Comparison of ENCODE assay signal across 13 cellular contexts in the genomic region with DNA sequence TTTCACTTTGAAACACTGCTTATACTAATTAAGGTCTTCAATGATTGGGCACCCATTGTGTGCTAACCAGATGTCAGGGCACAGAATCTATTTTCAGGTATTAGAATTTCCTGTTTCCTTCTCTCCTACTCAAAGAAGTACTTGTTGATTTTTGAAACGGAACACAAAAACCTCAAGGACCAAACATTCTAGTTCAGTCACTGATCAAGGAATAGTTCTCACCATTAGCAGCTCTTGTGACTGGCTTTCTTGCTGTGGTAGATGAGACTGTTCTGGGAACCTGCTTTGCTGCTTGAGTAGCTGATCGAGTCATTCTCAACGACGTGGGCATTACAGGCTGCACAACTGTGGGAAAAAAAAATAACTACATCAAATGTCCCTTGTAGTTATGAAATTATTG. TPM values are rescaled to one million over a fixed set of nuclear protein-coding genes. Genes with fewer than 3 reads are reported as not detected.
DNase-seq lines count a peak whose midpoint lies in the region; ATAC-seq and TF ChIP-seq lines count a peak whose summit lies in the region.
"Had no signal": no experiment of that assay in that cellular context is flagged by ENCODE, and none has a peak within 500 bp of the region (broad histone marks: within the 10 kb centered on the region; RNA-seq: fewer than 3 reads in every experiment).

No MANE protein-coding gene starts in this region.

- 68 to 86% (median 78%) methylated on average over 4 of the region's 4 CpGs for WGBS in adrenal gland, 4 donors

- ATAC-seq in GM19324 (IDR thresholded peaks at IDR 0.05; ENCODE audit: low FRiP score, unreplicated experiment) (peak; percentile 62), HG03025 (IDR thresholded peaks at IDR 0.05; ENCODE audit: low FRiP score, unreplicated experiment) (peak; percentile 59)
- ATAC-seq: activated CD8-positive, alpha-beta T cell treated with anti-CD3 and anti-CD28 coated beads, Interleukin-2, amount 10 ng/mL, durations not matched to agents 7 days and 5 days; pancreas had no signal

- H3K27me3 Mint-ChIP-seq in activated T-cell treated with anti-CD3 and anti-CD28 coated beads, Interleukin-2, amount 50 U/mL, for 24 hours: no peaks in the 10 kb centered on the region
- H3K27me3 Mint-ChIP-seq in activated CD4-positive, alpha-beta T cell treated with anti-CD3 and anti-CD28 coated beads, Interleukin-2, amount 10 ng/mL, durations not matched to agents 24 days and 14 days: no peaks in the 10 kb centered on the region
- H3K27me3 Mint-ChIP-seq: central memory CD8-positive, alpha-beta T cell had no signal

- H3K36me3 Mint-ChIP-seq in activated T-cell treated with anti-CD3 and anti-CD28 coated beads, Interleukin-2, amount 50 U/mL, for 24 hours (ENCODE audit: low read depth): peaks cover 51% of the 10 kb centered on the region
- peaks cover 49% of the 10 kb centered on the region for H3K36me3 Mint-ChIP-seq in activated CD4-positive, alpha-beta T cell treated with anti-CD3 and anti-CD28 coated beads, Interleukin-2, amount 10 ng/mL, durations not matched to agents 24 days and 14 days (ENCODE audit: low read depth)

- TF ChIP-seq CTCF in adrenal gland (IDR thresholded peaks at IDR 0.05): no peak

- no peaks in the 10 kb centered on the region for H3K27me3 ChIP-seq in adrenal gland
- H3K27me3 ChIP-seq: pancreas had no signal

- intact Hi-C loops in activated CD4-positive, alpha-beta T cell treated with anti-CD3 and anti-CD28 coated beads, Interleukin-2, amount 10 ng/mL, durations not matched to agents 24 days and 14 days (cut with micrococcal nuclease): no loop called here
- intact Hi-C loops in adrenal gland (cut with DNase I): no loop called here

- no peaks in the 10 kb centered on the region for H3K9me3 ChIP-seq in adrenal gland (replicated peaks in 1 of 3)
- H3K9me3 ChIP-seq: pancreas had no signal

- TF ChIP-seq POLR2A in adrenal gland (IDR thresholded peaks at IDR 0.05): no peak

- no peaks in the 10 kb centered on the region for H3K4me1 ChIP-seq in adrenal gland (replicated peaks in 1 of 2)
- H3K4me1 ChIP-seq: pancreas had no signal

- DNase-seq in DMS79 (lab: John Stamatoyannopoulos, UW) (peak; percentile 87), dermis blood vessel endothelial cell (peak; percentile 49), adrenal gland (no peak)
- no peak for DNase-seq in activated T-cell treated with anti-CD3 and anti-CD28 coated beads, Interleukin-2, amount 50 U/mL, for 24 hours
- DNase-seq in activated CD4-positive, alpha-beta T cell treated with anti-CD3 and anti-CD28 coated beads, Interleukin-2, amount 10 ng/mL, durations not matched to agents 24 days and 14 days: no peak
- no peak for DNase-seq in activated CD4-positive, alpha-beta T cell treated with anti-CD3 and anti-CD28 coated beads for 4 hours
- DNase-seq: activated CD8-positive, alpha-beta T cell treated with anti-CD3 and anti-CD28 coated beads, Interleukin-2, amount 10 ng/mL, durations not matched to agents 7 days and 5 days; NCI-H1048; pancreas; RPMI8226 had no signal

- H3K27ac ChIP-seq in adrenal gland: no peak overlapping the region
- H3K27ac ChIP-seq: pancreas had no signal

- no peaks in the 10 kb centered on the region for H3K36me3 ChIP-seq in adrenal gland (replicated peaks in 1 of 2)
- H3K36me3 ChIP-seq: pancreas had no signal

- no peak overlapping the region for H3K27ac Mint-ChIP-seq in activated T-cell treated with anti-CD3 and anti-CD28 coated beads, Interleukin-2, amount 50 U/mL, for 24 hours
- no peak overlapping the region for H3K27ac Mint-ChIP-seq in activated CD4-positive, alpha-beta T cell treated with anti-CD3 and anti-CD28 coated beads, Interleukin-2, amount 10 ng/mL, durations not matched to agents 24 days and 14 days
- H3K27ac Mint-ChIP-seq: activated CD8-positive, alpha-beta T cell treated with anti-CD3 and anti-CD28 coated beads, Interleukin-2, amount 10 ng/mL, durations not matched to agents 7 days and 5 days had no signal

- H3K4me3 Mint-ChIP-seq in activated T-cell treated with anti-CD3 and anti-CD28 coated beads, Interleukin-2, amount 50 U/mL, for 24 hours: no peak overlapping the region
- no peak overlapping the region for H3K4me3 Mint-ChIP-seq in activated CD4-positive, alpha-beta T cell treated with anti-CD3 and anti-CD28 coated beads, Interleukin-2, amount 10 ng/mL, durations not matched to agents 24 days and 14 days
- H3K4me3 Mint-ChIP-seq: activated CD8-positive, alpha-beta T cell treated with anti-CD3 and anti-CD28 coated beads, Interleukin-2, amount 10 ng/mL, durations not matched to agents 7 days and 5 days; central memory CD8-positive, alpha-beta T cell had no signal

- H3K4me3 ChIP-seq in adrenal gland: no peak overlapping the region
- H3K4me3 ChIP-seq: pancreas had no signal

- no peaks in the 10 kb centered on the region for H3K9me3 Mint-ChIP-seq in activated T-cell treated with anti-CD3 and anti-CD28 coated beads, Interleukin-2, amount 50 U/mL, for 24 hours
- H3K9me3 Mint-ChIP-seq in activated CD4-positive, alpha-beta T cell treated with anti-CD3 and anti-CD28 coated beads, Interleukin-2, amount 10 ng/mL, durations not matched to agents 24 days and 14 days: no peaks in the 10 kb centered on the region
- H3K9me3 Mint-ChIP-seq: central memory CD8-positive, alpha-beta T cell had no signal

- H3K4me1 Mint-ChIP-seq in activated T-cell treated with anti-CD3 and anti-CD28 coated beads, Interleukin-2, amount 50 U/mL, for 24 hours (ENCODE audit: low read depth): peaks cover 5% of the 10 kb centered on the region
- H3K4me1 Mint-ChIP-seq in activated CD4-positive, alpha-beta T cell treated with anti-CD3 and anti-CD28 coated beads, Interleukin-2, amount 10 ng/mL, durations not matched to agents 24 days and 14 days: peaks cover 13% of the 10 kb centered on the region

RNA-seq across cellular contexts. Expression of gene DLGAP5, which starts 11.0 kb away (rescaled TPM):
- total RNA-seq in dermis blood vessel endothelial cell (11.6 and 78.0 TPM in 2 replicates), adrenal gland (1 to 10 TPM in 3 of 8 donors, under 1 TPM in 4, not detected in 1; 0.35 to 1.6 (median 0.84) TPM)
- total RNA-seq in activated CD4-positive, alpha-beta T cell treated with anti-CD3 and anti-CD28 coated beads, Interleukin-2, amount 10 ng/mL, durations not matched to agents 24 days and 14 days: 28.7 and 32.4 TPM in 2 replicates
- 1 to 10 TPM in 1 of 3 donors, under 1 TPM in 1, not detected in 1; 0.03 to 1.5 TPM for polyA plus RNA-seq in adrenal gland
- polyA plus RNA-seq: pancreas had no signal

RNA-seq across cellular contexts. Expression of gene LGALS3, which starts 51.4 kb away (rescaled TPM):
- total RNA-seq in dermis blood vessel endothelial cell (62.5 and 202 TPM in 2 replicates), adrenal gland (100 to 1,000 TPM in 5 of 8 donors, 10 to 100 TPM in 3; 44.3 to 248 (median 120) TPM)
- 11.1 and 12.2 TPM in 2 replicates for total RNA-seq in activated CD4-positive, alpha-beta T cell treated with anti-CD3 and anti-CD28 coated beads, Interleukin-2, amount 10 ng/mL, durations not matched to agents 24 days and 14 days
- 100 to 1,000 TPM in 2 of 3 donors, 10 to 100 TPM in 1; 46.6 to 241 (median 174) TPM for polyA plus RNA-seq in adrenal gland

Comparison
In these comparisons a context has a peak if more than half of its experiments do, and no peak if none do; other contexts are left out.
1. DNase-seq: peak in DMS79 (single experiment) and dermis blood vessel endothelial cell (single experiment); none in activated T-cell treated with anti-CD3 and anti-CD28 coated beads, Interleukin-2, amount 50 U/mL, for 24 hours (single experiment), activated CD4-positive, alpha-beta T cell treated with anti-CD3 and anti-CD28 coated beads, Interleukin-2, amount 10 ng/mL, durations not matched to agents 24 days and 14 days (single experiment), adrenal gland (0 of 7) and activated CD4-positive, alpha-beta T cell treated with anti-CD3 and anti-CD28 coated beads for 4 hours (0 of 2).